In genomic region chrX:123186796-123187195, GRCh38 we compare ENCODE assay signal across 18 cellular contexts. TPM values are rescaled to one million over a fixed set of nuclear protein-coding genes. Genes with fewer than 3 reads are reported as not detected.
"Had no signal": no experiment of that assay in that cellular context is flagged by ENCODE, and none has a peak within 500 bp of the region (broad histone marks: within the 10 kb centered on the region; RNA-seq: fewer than 3 reads in every experiment).

No MANE protein-coding gene starts in this region.

- H3K9me3 Mint-ChIP-seq: activated B cell treated with CpG ODN at 0.5 μM for 24 hours; activated CD8-positive, alpha-beta T cell treated with anti-CD3 and anti-CD28 coated beads for 36 hours; activated naive CD4-positive, alpha-beta T cell treated with anti-CD3 and anti-CD28 coated beads, Interleukin-2, amount 50 U/mL, for 24 hours; stimulated activated naive CD8-positive, alpha-beta T cell treated with anti-CD3 and anti-CD28 coated beads, Interleukin-15, amount 100 ng/mL, for 72 hours had no signal

- H3K36me3 Mint-ChIP-seq: activated naive CD4-positive, alpha-beta T cell treated with anti-CD3 and anti-CD28 coated beads, Interleukin-2, amount 50 U/mL, for 24 hours had no signal

- H3K4me1 ChIP-seq: colonic mucosa, left ventricle myocardium inferior, right lobe of liver, testis had no signal

- H3K4me3 ChIP-seq: body of pancreas, colonic mucosa, left ventricle myocardium inferior, ovary, right lobe of liver, testis had no signal

- H3K27ac ChIP-seq: body of pancreas, colonic mucosa, epithelial cell of prostate, left ventricle myocardium inferior, ovary, right lobe of liver, testis had no signal

- H3K9me3 ChIP-seq: body of pancreas, colonic mucosa, left ventricle myocardium inferior, ovary, right lobe of liver, testis had no signal

- DNase-seq: activated B cell treated with CpG ODN at 0.5 μM for 24 hours; activated CD4-positive, alpha-beta T cell treated with anti-CD3 and anti-CD28 coated beads for 48 hours; activated CD8-positive, alpha-beta T cell treated with anti-CD3 and anti-CD28 coated beads for 36 hours; activated effector memory CD4-positive, alpha-beta T cell treated with anti-CD3 and anti-CD28 coated beads, Interleukin-2, amount 50 U/mL, for 16 hours; activated T-cell treated with anti-CD3 and anti-CD28 coated beads, Interleukin-2, amount 50 U/mL, for 48 hours; body of pancreas; central memory CD4-positive, alpha-beta T cell; colonic mucosa; effector CD8-positive, alpha-beta T cell; left ventricle myocardium inferior; ovary; right lobe of liver; stimulated activated naive CD8-positive, alpha-beta T cell treated with anti-CD3 and anti-CD28 coated beads, Interleukin-15, amount 100 ng/mL, for 72 hours; SW 1271; testis had no signal

- H3K4me3 Mint-ChIP-seq: activated B cell treated with CpG ODN at 0.5 μM for 24 hours; activated CD8-positive, alpha-beta T cell treated with anti-CD3 and anti-CD28 coated beads for 36 hours; activated naive CD4-positive, alpha-beta T cell treated with anti-CD3 and anti-CD28 coated beads, Interleukin-2, amount 50 U/mL, for 24 hours; stimulated activated naive CD8-positive, alpha-beta T cell treated with anti-CD3 and anti-CD28 coated beads, Interleukin-15, amount 100 ng/mL, for 72 hours had no signal

- H3K27ac Mint-ChIP-seq: activated B cell treated with CpG ODN at 0.5 μM for 24 hours; activated CD8-positive, alpha-beta T cell treated with anti-CD3 and anti-CD28 coated beads for 36 hours; activated naive CD4-positive, alpha-beta T cell treated with anti-CD3 and anti-CD28 coated beads, Interleukin-2, amount 50 U/mL, for 24 hours; stimulated activated naive CD8-positive, alpha-beta T cell treated with anti-CD3 and anti-CD28 coated beads, Interleukin-15, amount 100 ng/mL, for 72 hours had no signal

- H3K36me3 ChIP-seq: colonic mucosa, left ventricle myocardium inferior, ovary, right lobe of liver had no signal

- H3K27me3 ChIP-seq: body of pancreas, ovary, right lobe of liver, testis had no signal

RNA-seq across cellular contexts. Expression of gene GRIA3, which starts 2.7 kb away (rescaled TPM):
- total RNA-seq: activated B cell treated with CpG ODN at 0.5 μM for 24 hours; activated CD8-positive, alpha-beta T cell treated with anti-CD3 and anti-CD28 coated beads for 36 hours; T-helper 2 cell treated with Interferon-gamma antibody and Interleukin-4, amounts not matched to agents 100 ng/mL and 5 ng/mL, for 36 hours had no signal
